ENCODE assay signal across 13 cellular contexts in the genomic region with DNA sequence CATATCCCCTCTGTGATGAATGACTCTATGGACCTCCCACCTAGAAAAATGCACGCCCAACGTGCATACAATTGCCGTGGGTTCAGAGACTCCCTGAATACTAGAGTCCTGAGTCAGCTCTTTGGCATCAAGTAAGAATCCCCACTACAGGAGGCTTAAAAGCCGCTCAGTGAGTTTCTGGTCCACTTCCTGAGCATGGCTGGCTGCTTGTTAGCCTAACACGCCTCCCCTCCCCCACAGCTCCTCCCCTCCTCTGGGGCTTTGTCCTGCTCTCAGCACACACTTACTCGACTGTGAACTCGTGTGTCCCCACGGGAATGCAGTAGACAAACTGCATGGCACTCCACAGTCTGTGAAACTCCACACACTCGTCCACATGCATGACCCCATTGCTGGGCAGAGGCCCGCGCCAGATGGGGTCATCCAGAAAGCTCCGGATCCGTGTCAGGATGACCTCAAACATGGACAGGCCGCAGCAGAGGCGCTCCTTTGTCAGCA. TPM values are rescaled to one million over a fixed set of nuclear protein-coding genes. Genes with fewer than 3 reads are reported as not detected.
DNase-seq lines count a peak whose midpoint lies in the region; ATAC-seq and TF ChIP-seq lines count a peak whose summit lies in the region.
"Had no signal": no experiment of that assay in that cellular context is flagged by ENCODE, and none has a peak within 500 bp of the region (broad histone marks: within the 10 kb centered on the region; RNA-seq: fewer than 3 reads in every experiment).

No MANE protein-coding gene starts in this region.

- TF ChIP-seq CTCF in fibroblast of the aortic adventitia (IDR thresholded peaks at IDR 0.05; ENCODE audit: insufficient read depth, low read length) (no peak), ovary (IDR thresholded peaks at IDR 0.05) (no peak), psoas muscle (IDR thresholded peaks at IDR 0.05) (no peak), transverse colon (IDR thresholded peaks at IDR 0.05) (no peak)

- H2BK12ac ChIP-seq in trophoblast cell (ENCODE audit: low read length): no peak overlapping the region

- H3K27ac ChIP-seq in trophoblast cell (ENCODE audit: low read depth, low read length): peak overlapping the region; percentile 83
- no peak overlapping the region for H3K27ac ChIP-seq in ovary
- H3K27ac ChIP-seq in psoas muscle: no peak overlapping the region
- no peak overlapping the region for H3K27ac ChIP-seq in transverse colon

- H3K79me2 ChIP-seq in trophoblast cell (ENCODE audit: control insufficient read depth, insufficient read depth, low read length, poor library complexity): no peaks in the 10 kb centered on the region

- no peak overlapping the region for H2AK5ac ChIP-seq in trophoblast cell (ENCODE audit: low read length)

- intact Hi-C loops in ovary (cut with DNase I): no loop called here
- intact Hi-C loops in psoas muscle (cut with DNase I): no loop called here
- intact Hi-C loops in transverse colon (cut with DNase I; ENCODE audit: low total_unique reads): no loop called here

- peak overlapping the region; percentile 62 for H2BK5ac ChIP-seq in trophoblast cell (ENCODE audit: low read depth, low read length, poor library complexity)

- H3K36me3 ChIP-seq in NT2/D1 (ENCODE audit: insufficient read depth, insufficient read length, low read length): peaks cover 69% of the 10 kb centered on the region
- peaks cover 38 to 54% of the 10 kb centered on the region in 2 experiments for H3K36me3 ChIP-seq in trophoblast cell (ENCODE audit: control insufficient read depth in 1 of 2, insufficient read depth in 2 of 2, low read length in 2 of 2)
- H3K36me3 ChIP-seq in ovary: no peaks in the 10 kb centered on the region
- H3K36me3 ChIP-seq in psoas muscle (ENCODE audit: insufficient read depth in 1 of 2, low read depth in 1 of 2): peaks cover 7 to 89% of the 10 kb centered on the region in 2 donors
- H3K36me3 ChIP-seq in transverse colon: peaks cover 0 to 57% (median 22%) of the 10 kb centered on the region in 4 donors

- H3K79me1 ChIP-seq in trophoblast cell (ENCODE audit: low read length): peaks cover 4% of the 10 kb centered on the region

- H2BK120ac ChIP-seq in trophoblast cell (ENCODE audit: insufficient read depth, low read length, poor library complexity): peak overlapping the region; percentile 14

- H3K14ac ChIP-seq in trophoblast cell (ENCODE audit: low read length): peak overlapping the region; percentile 41

- peak overlapping the region; percentile 48 for H2AFZ ChIP-seq in trophoblast cell (ENCODE audit: insufficient read depth, low read length, poor library complexity)

- peak overlapping the region; percentile 78 for H4K12ac ChIP-seq in trophoblast cell (ENCODE audit: low read depth, low read length)

- ATAC-seq in psoas muscle: no peak
- ATAC-seq in GM21515 (IDR thresholded peaks at IDR 0.05; ENCODE audit: unreplicated experiment): no peak
- ATAC-seq: Panc1 had no signal

- H3K4me1 ChIP-seq in NT2/D1 (ENCODE audit: insufficient read depth, insufficient read length): peaks cover 4% of the 10 kb centered on the region
- H3K4me1 ChIP-seq in trophoblast cell (ENCODE audit: control insufficient read depth in 1 of 2, insufficient read depth in 2 of 2, low read length in 2 of 2): peaks cover 14 to 15% of the 10 kb centered on the region in 2 experiments
- no peaks in the 10 kb centered on the region for H3K4me1 ChIP-seq in ovary (ENCODE audit: insufficient read depth)
- H3K4me1 ChIP-seq in psoas muscle: no peaks in the 10 kb centered on the region
- H3K4me1 ChIP-seq in transverse colon: no peaks in the 10 kb centered on the region

- no peak overlapping the region for H3K4me3 ChIP-seq in NT2/D1 (ENCODE audit: insufficient read length, low read depth)
- no peak overlapping the region for H3K4me3 ChIP-seq in fibroblast of the aortic adventitia (ENCODE audit: low read depth, low read length)
- no peak overlapping the region for H3K4me3 ChIP-seq in trophoblast cell (ENCODE audit: low read depth, low read length)
- H3K4me3 ChIP-seq in ovary: no peak overlapping the region
- no peak overlapping the region for H3K4me3 ChIP-seq in psoas muscle
- H3K4me3 ChIP-seq in transverse colon: no peak overlapping the region

- H4K8ac ChIP-seq in trophoblast cell (ENCODE audit: low read depth, low read length): peak overlapping the region; percentile 62

- WGBS in trophoblast cell (ENCODE audit: extremely low coverage, insufficient coverage, insufficient read length): no CpG with 5 or more reads among the region's 15 CpGs
- WGBS in ovary, 3 donors: 80 to 88% (median 84%) methylated on average over 15 of the region's 15 CpGs
- 78 to 83% (median 82%) methylated on average over 15 of the region's 15 CpGs for WGBS in psoas muscle, 3 donors
- 80% methylated on average over 15 of the region's 15 CpGs; no CpG with 5 or more reads in 1 of the 2 donors for WGBS in transverse colon (ENCODE audit: low coverage in 1 of 2), 2 donors

- TF ChIP-seq EP300 in ovary (IDR thresholded peaks at IDR 0.05): no peak
- no peak for TF ChIP-seq EP300 in transverse colon (IDR thresholded peaks at IDR 0.05; ENCODE audit: low read depth)

- TF ChIP-seq POLR2A in ovary (IDR thresholded peaks at IDR 0.05) (no peak), transverse colon (IDR thresholded peaks at IDR 0.05) (no peak)

- H4K91ac ChIP-seq in trophoblast cell (ENCODE audit: low read depth, low read length): peak overlapping the region; percentile 63

- peak overlapping the region; percentile 4 for H3K4ac ChIP-seq in trophoblast cell (ENCODE audit: low read depth, low read length)

- no peak overlapping the region for H3K23ac ChIP-seq in trophoblast cell (ENCODE audit: low read length)

- H3K18ac ChIP-seq in trophoblast cell (ENCODE audit: low read length): peak overlapping the region; percentile 34

- H3K9me3 ChIP-seq in NT2/D1 (ENCODE audit: insufficient read depth, low read length): no peaks in the 10 kb centered on the region; the same call in 1 of the 2 replicates
- peaks cover 2% of the 10 kb centered on the region for H3K9me3 ChIP-seq in trophoblast cell (ENCODE audit: insufficient read depth, low read depth, low read length)
- no peaks in the 10 kb centered on the region for H3K9me3 ChIP-seq in ovary
- no peaks in the 10 kb centered on the region for H3K9me3 ChIP-seq in psoas muscle
- H3K9me3 ChIP-seq in transverse colon: no peaks in the 10 kb centered on the region

- H3K27me3 ChIP-seq in NT2/D1 (ENCODE audit: insufficient read depth, insufficient read length) (no peaks in the 10 kb centered on the region), trophoblast cell (ENCODE audit: insufficient read depth, low read length) (no peaks in the 10 kb centered on the region), ovary (no peaks in the 10 kb centered on the region), psoas muscle (ENCODE audit: insufficient read depth in 3 of 3, low read length in 2 of 3) (no peaks in the 10 kb centered on the region), transverse colon (no peaks in the 10 kb centered on the region)

- in situ Hi-C loops in transverse colon (cut with MboI; ENCODE audit: low pct_ligation_motif_present in 1 of 4, low pct_unique_long_range_greater_than_20kb in 1 of 4, low sequenced_read_pairs in 3 of 4): no loop called here

- H3K4me2 ChIP-seq in trophoblast cell (ENCODE audit: low read length): peak overlapping the region; percentile 30

- no peak overlapping the region for H3K9ac ChIP-seq in NT2/D1 (ENCODE audit: insufficient read length, low read depth)
- H3K9ac ChIP-seq in trophoblast cell (ENCODE audit: low read length): no peak overlapping the region

- DNase-seq in EH (ENCODE audit: low read depth) (peak; percentile 91), NT2/D1 (ENCODE audit: low read depth, low spot score) (peak; percentile 8), fibroblast of the aortic adventitia (ENCODE audit: low read depth) (peak; percentile 57), trophoblast cell (peak; percentile 37 to 48), ovary (no peak), psoas muscle (no peak), transverse colon (no peak)
- DNase-seq: cerebellar nuclear complex; COR-L47; NCI-H2081 treated with DMSO at 0.1 percent for 48 hours; stimulated activated CD4-positive, alpha-beta T cell treated with anti-CD3 and anti-CD28 coated beads, Interleukin-12 subunit alpha, Interleukin-12 subunit beta, amount 100 ng/mL, for 4 hours had no signal

RNA-seq across cellular contexts. Expression of a gene that starts 34.8 kb away (rescaled TPM):
- total RNA-seq in fibroblast of the aortic adventitia (ENCODE audit: low replicate concordance): 74.7 and 75.3 TPM in 2 replicates
- 81.2 and 81.5 TPM in 2 replicates for polyA plus RNA-seq in trophoblast cell (2013)
- 10 to 100 TPM; 17.9 to 42.1 (median 30.2) TPM for total RNA-seq in ovary
- polyA plus RNA-seq in ovary: 10 to 100 TPM; 13.9 to 44.4 TPM
- total RNA-seq in psoas muscle: 10 to 100 TPM; 18.2 to 31.5 (median 27.6) TPM
- polyA plus RNA-seq in psoas muscle: 10 to 100 TPM; 11.3 to 61.8 (median 46.1) TPM
- total RNA-seq in transverse colon: 10 to 100 TPM; 14.7 to 78.6 (median 50.4) TPM

Comparison
In these comparisons a context has a peak if more than half of its experiments do, and no peak if none do; other contexts are left out.
1. DNase-seq: peak in EH (single experiment), NT2/D1 (single experiment), fibroblast of the aortic adventitia (single experiment) and trophoblast cell (2 of 2); none in ovary (0 of 5), psoas muscle (0 of 2) and transverse colon (single experiment).